ENCODE assay signal across 17 cellular contexts in the genomic region with DNA sequence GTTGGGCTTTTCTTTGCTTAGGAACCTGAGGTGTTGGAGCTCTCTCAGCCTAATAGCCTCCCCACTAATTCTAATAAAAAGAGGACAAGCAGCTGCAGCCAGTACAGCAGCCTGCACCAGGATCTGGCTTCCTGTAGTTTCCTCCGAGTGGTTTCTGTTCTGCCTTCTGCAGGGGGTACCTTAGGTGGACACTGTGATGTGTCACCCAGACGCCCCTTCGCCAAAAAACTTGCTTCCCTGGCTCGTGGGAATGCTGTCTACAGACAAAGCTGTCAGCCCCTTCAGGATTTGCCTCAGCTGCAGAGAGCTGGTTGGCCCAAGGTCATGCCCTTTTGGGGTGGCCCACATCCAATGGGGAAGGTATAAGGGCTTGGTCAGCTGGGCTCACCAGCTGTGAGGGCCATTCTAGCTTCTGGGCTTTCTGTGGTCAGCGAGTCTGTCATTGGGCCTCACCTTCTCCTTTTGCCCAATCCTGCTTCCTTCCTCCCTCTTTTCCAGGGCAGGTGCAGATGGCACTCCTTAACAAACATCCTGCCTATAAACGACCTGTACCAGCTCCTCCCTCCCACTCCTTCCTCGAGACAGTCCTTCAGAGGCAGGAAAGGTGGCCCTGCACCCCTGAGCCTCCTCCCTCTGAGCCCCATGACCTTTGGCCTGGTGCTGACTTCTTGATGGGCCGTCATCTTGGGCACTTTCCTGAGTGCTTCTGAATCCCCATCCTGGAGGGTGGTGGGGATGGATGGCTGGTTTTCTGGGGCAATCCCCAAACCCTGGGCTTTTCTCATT. TPM values are rescaled to one million over a fixed set of nuclear protein-coding genes. Genes with fewer than 3 reads are reported as not detected.
DNase-seq lines count a peak whose midpoint lies in the region; ATAC-seq, FAIRE-seq and TF ChIP-seq lines count a peak whose summit lies in the region.
"Had no signal": no experiment of that assay in that cellular context is flagged by ENCODE, and none has a peak within 500 bp of the region (broad histone marks: within the 10 kb centered on the region; RNA-seq: fewer than 3 reads in every experiment).

No MANE protein-coding gene starts in this region.

- intact Hi-C loops in K562 (cut with micrococcal nuclease): no loop called here

- WGBS in K562 (ENCODE audit: insufficient coverage, low coverage, missing lambda C conversion rate): 30% methylated on average over 7 of the region's 8 CpGs
- 52 to 64% methylated on average over 8 of the region's 8 CpGs for WGBS in upper lobe of left lung, 2 donors

- H3K4me3 ChIP-seq in K562 (no peak overlapping the region), upper lobe of left lung (no peak overlapping the region)
- H3K4me3 ChIP-seq: uterus had no signal

- no peaks in the 10 kb centered on the region for H3K79me2 ChIP-seq in K562 (ENCODE audit: control insufficient read depth, insufficient read depth, low read length)

- no peaks in the 10 kb centered on the region for H3K9me1 ChIP-seq in K562 (ENCODE audit: control insufficient read depth, insufficient read depth, low read length)

- TF ChIP-seq EP300 in K562 (IDR thresholded peaks at IDR 0.05; ENCODE audit: low read length) (no peak), upper lobe of left lung (IDR thresholded peaks at IDR 0.05) (no peak)

- no TSS peak for BruUV-seq in K562 (replicated peaks; lab: Mats Ljungman, UMichigan)

- TF ChIP-seq POLR2A in K562 (conservative IDR thresholded peaks at IDR 0.05): no peak
- TF ChIP-seq POLR2A in upper lobe of left lung (IDR thresholded peaks at IDR 0.05): no peak

- no peaks in the 10 kb centered on the region for H3K9me3 Mint-ChIP-seq in memory B cell
- H3K9me3 Mint-ChIP-seq: activated B cell treated with CpG ODN at 0.5 μM for 24 hours; activated naive CD4-positive, alpha-beta T cell treated with anti-CD3 and anti-CD28 coated beads, Interleukin-2, amount 10 ng/mL, durations not matched to agents 7 days and 5 days had no signal

- no peak overlapping the region for H3K27ac Mint-ChIP-seq in memory B cell
- H3K27ac Mint-ChIP-seq: activated B cell treated with CpG ODN at 0.5 μM for 24 hours; activated CD8-positive, alpha-beta memory T cell treated with anti-CD3 and anti-CD28 coated beads, Interleukin-2, amount 10 ng/mL, durations not matched to agents 7 days and 5 days; activated naive CD4-positive, alpha-beta T cell treated with anti-CD3 and anti-CD28 coated beads, Interleukin-2, amount 10 ng/mL, durations not matched to agents 7 days and 5 days had no signal

- H3K9me3 ChIP-seq in K562 (replicated peaks; ENCODE audit: control insufficient read depth, insufficient read depth, low read depth, low read length): no peaks in the 10 kb centered on the region
- no peaks in the 10 kb centered on the region for H3K9me3 ChIP-seq in upper lobe of left lung
- H3K9me3 ChIP-seq: SK-N-SH, uterus had no signal

- peaks cover 0 to 8% of the 10 kb centered on the region in 2 experiments; a peak in 3 of 5 replicates for H3K4me1 ChIP-seq in K562 (replicated peaks in 1 of 2; ENCODE audit: control insufficient read depth in 2 of 2, insufficient read depth in 2 of 2, low read length in 2 of 2)
- peaks cover 19 to 45% (median 29%) of the 10 kb centered on the region in 4 donors for H3K4me1 ChIP-seq in upper lobe of left lung
- H3K4me1 ChIP-seq: uterus had no signal

- FAIRE-seq in K562 (lab: Jason Lieb, UNC): no peak
- FAIRE-seq: endothelial cell of umbilical vein had no signal

- POLR2A ChIA-PET in K562 (lab: Yijun Ruan, JAX): interaction anchor here (0.6 kb wide), 1 partner anchor 576 kb away, joined by 5 read pairs; a partner anchor contains a TSS

- H2AFZ ChIP-seq in K562 (ENCODE audit: low read depth, low read length): peak overlapping the region; percentile 38

- no peak overlapping the region; a peak in 1 of 4 replicates for H3K9ac ChIP-seq in K562 (ENCODE audit: insufficient read depth in 1 of 2, low read depth in 2 of 2, low read length in 2 of 2)
- H3K9ac ChIP-seq: SK-N-SH had no signal

- H3K4me3 Mint-ChIP-seq in memory B cell: no peak overlapping the region
- H3K4me3 Mint-ChIP-seq: activated B cell treated with CpG ODN at 0.5 μM for 24 hours; activated CD8-positive, alpha-beta memory T cell treated with anti-CD3 and anti-CD28 coated beads, Interleukin-2, amount 10 ng/mL, durations not matched to agents 7 days and 5 days; activated naive CD4-positive, alpha-beta T cell treated with anti-CD3 and anti-CD28 coated beads, Interleukin-2, amount 10 ng/mL, durations not matched to agents 7 days and 5 days had no signal

- H3K27ac ChIP-seq in K562 (ENCODE audit: extremely low read depth, low read depth, low read length) (no peak overlapping the region), upper lobe of left lung (peak overlapping the region; percentile 30 to 63 (median 48))
- H3K27ac ChIP-seq: uterus had no signal

- CTCF ChIA-PET in K562 (lab: Yijun Ruan, JAX; ENCODE audit: low intra/inter-chr PET ratio): no interaction called here

- H3K27me3 Mint-ChIP-seq in memory B cell: peaks cover 1% of the 10 kb centered on the region
- H3K27me3 Mint-ChIP-seq: activated B cell treated with CpG ODN at 0.5 μM for 24 hours; activated CD8-positive, alpha-beta memory T cell treated with anti-CD3 and anti-CD28 coated beads, Interleukin-2, amount 10 ng/mL, durations not matched to agents 7 days and 5 days had no signal

- no peaks in the 10 kb centered on the region for H3K4me1 Mint-ChIP-seq in memory B cell
- H3K4me1 Mint-ChIP-seq: activated B cell treated with CpG ODN at 0.5 μM for 24 hours; activated CD8-positive, alpha-beta memory T cell treated with anti-CD3 and anti-CD28 coated beads, Interleukin-2, amount 10 ng/mL, durations not matched to agents 7 days and 5 days; activated naive CD4-positive, alpha-beta T cell treated with anti-CD3 and anti-CD28 coated beads, Interleukin-2, amount 10 ng/mL, durations not matched to agents 7 days and 5 days had no signal

- TF ChIP-seq RAD21 in K562 (CRISPR knock-in tag; conservative IDR thresholded peaks at IDR 0.05 in 1 of 2, IDR thresholded peaks at IDR 0.05 in 1 of 2): no peak

- no peak overlapping the region for H3K4me2 ChIP-seq in K562 (ENCODE audit: insufficient read depth, low read length)
- H3K4me2 ChIP-seq: SK-N-SH had no signal

- H3K36me3 Mint-ChIP-seq in memory B cell: no peaks in the 10 kb centered on the region
- H3K36me3 Mint-ChIP-seq: activated CD8-positive, alpha-beta memory T cell treated with anti-CD3 and anti-CD28 coated beads, Interleukin-2, amount 10 ng/mL, durations not matched to agents 7 days and 5 days; activated naive CD4-positive, alpha-beta T cell treated with anti-CD3 and anti-CD28 coated beads, Interleukin-2, amount 10 ng/mL, durations not matched to agents 7 days and 5 days had no signal

- DNase-seq in NOMO-1 treated with DMSO at 0.1 percent for 48 hours (lab: John Stamatoyannopoulos, UW; ENCODE audit: unreplicated experiment) (peak; percentile 30), NOMO-1 treated with dmso at 0.1 percent for 144 hours (lab: John Stamatoyannopoulos, UW; ENCODE audit: unreplicated experiment) (no peak), K562 (ENCODE audit: extremely low read depth in 1 of 4, low spot score in 3 of 4) (no peak), memory B cell (ENCODE audit: low spot score in 2 of 2) (no peak), upper lobe of left lung (no peak), occipital lobe (lab: John Stamatoyannopoulos, UW) (no peak), DMS79 (lab: John Stamatoyannopoulos, UW) (no peak)
- DNase-seq in activated naive CD4-positive, alpha-beta T cell treated with anti-CD3 and anti-CD28 coated beads, Interleukin-2, amount 50 U/mL, for 16 hours: no peak
- DNase-seq: activated B cell treated with CpG ODN at 0.5 μM for 24 hours; activated CD8-positive, alpha-beta memory T cell treated with anti-CD3 and anti-CD28 coated beads, Interleukin-2, amount 10 ng/mL, durations not matched to agents 7 days and 5 days; activated naive CD4-positive, alpha-beta T cell treated with anti-CD3 and anti-CD28 coated beads, Interleukin-2, amount 10 ng/mL, durations not matched to agents 7 days and 5 days; GF-D8; NCI-H1417 treated with DMSO at 0.1 percent for 48 hours; SK-N-SH; stimulated activated CD4-positive, alpha-beta T cell treated with anti-CD3 and anti-CD28 coated beads, Interleukin-1b, Interleukin-23, amount 100 ng/mL, for 48 hours; uterus had no signal

- no peaks in the 10 kb centered on the region for H3K27me3 ChIP-seq in K562 (ENCODE audit: control insufficient read depth in 2 of 2, insufficient read depth in 2 of 2, low read length in 2 of 2)
- H3K27me3 ChIP-seq in upper lobe of left lung: no peaks in the 10 kb centered on the region
- H3K27me3 ChIP-seq: uterus had no signal

- ATAC-seq in K562 (no peak), memory B cell (ENCODE audit: low read depth) (peak; percentile 31), upper lobe of left lung (ENCODE audit: low FRiP score in 2 of 2) (no peak)
- ATAC-seq: activated CD8-positive, alpha-beta memory T cell treated with anti-CD3 and anti-CD28 coated beads, Interleukin-2, amount 10 ng/mL, durations not matched to agents 7 days and 5 days had no signal

- TF ChIP-seq CTCF in K562 (IDR thresholded peaks at IDR 0.05 in 2 of 3, conservative IDR thresholded peaks at IDR 0.05 in 1 of 3; ENCODE audit: insufficient read depth in 2 of 3, low read depth in 1 of 3, low read length in 3 of 3) (no peak), upper lobe of left lung (IDR thresholded peaks at IDR 0.05) (no peak)

- H4K20me1 ChIP-seq in K562 (replicated peaks; ENCODE audit: control insufficient read depth, insufficient read depth, low read length): no peaks in the 10 kb centered on the region

- H3K36me3 ChIP-seq in K562 (ENCODE audit: control insufficient read depth, insufficient read depth, low read length): no peaks in the 10 kb centered on the region
- H3K36me3 ChIP-seq in upper lobe of left lung: no peaks in the 10 kb centered on the region
- H3K36me3 ChIP-seq: uterus had no signal

- in situ Hi-C loops in K562 (cut with MboI): no loop called here

RNA-seq across cellular contexts. Expression of a gene that starts 44.0 kb away (rescaled TPM):
- total RNA-seq in K562 (2011; cell fraction: chromatin; rRNA removed; ENCODE audit: low replicate concordance): 16.6 and 83.8 TPM in 2 replicates
- total RNA-seq in K562 (2011; cell fraction: nucleolus; rRNA removed): 4.2 and 6.4 TPM in 2 replicates
- total RNA-seq in K562 (2011; cell fraction: nucleoplasm; rRNA removed): 16.1 and 32.0 TPM in 2 replicates
- 14.3 and 15.0 TPM in 2 replicates for total RNA-seq in K562 (2014; rRNA removed)
- 28.4 and 35.3 TPM in 2 replicates for total RNA-seq in K562 (2014; rRNA removed; fragmentation: Illumina TruSeq; extraction: Trizol)
- 28.1 and 30.6 TPM in 2 replicates for total RNA-seq in K562 (2015; rRNA removed; fragmentation: Illumina TruSeq; extraction: Trizol)
- 21.2 and 22.1 TPM in 2 replicates for total RNA-seq in K562 (2021)
- polyA plus RNA-seq in K562 (2011; rRNA removed): 6.8 and 10.6 TPM in 2 replicates
- 1.6 and 3.5 TPM in 2 replicates for polyA plus RNA-seq in K562 (2011; cell fraction: cytosol; rRNA removed)
- polyA plus RNA-seq in K562 (2011; cell fraction: nucleus; rRNA removed): 4.2 and 5.4 TPM in 2 replicates
- polyA plus RNA-seq in K562 (2012): 10.8 and 12.3 TPM in 2 replicates
- 13.4 and 16.5 TPM in 2 replicates for polyA plus RNA-seq in K562 (2014; fragmentation: Illumina TruSeq; extraction: Trizol)
- 1 to 10 TPM; 4.9 to 6.0 TPM for polyA plus RNA-seq in K562 (2014; fragmentation: Nextera tagmentation; extraction: Ambion mirVana)
- polyA plus RNA-seq in K562 (2014; rRNA removed): 10.6 and 10.7 TPM in 2 replicates
- polyA minus RNA-seq in K562 (2011; rRNA and poly(A)+ RNA removed): 47.6 and 51.9 TPM in 2 replicates
- polyA minus RNA-seq in K562 (2011; cell fraction: cytosol; rRNA and poly(A)+ RNA removed): 13.8 and 19.1 TPM in 2 replicates
- 13.7 and 34.7 TPM in 2 replicates for polyA minus RNA-seq in K562 (2011; cell fraction: nucleus; rRNA and poly(A)+ RNA removed)
- 10 to 100 TPM; 37.6 to 99.7 (median 56.2) TPM for total RNA-seq in upper lobe of left lung
- 68.2 TPM for total RNA-seq in occipital lobe
